25 cellular contexts compared by ENCODE assay signal in genomic region chr2:63613391-63613901, GRCh38. TPM values are rescaled to one million over a fixed set of nuclear protein-coding genes. Genes with fewer than 3 reads are reported as not detected.
DNase-seq lines count a peak whose midpoint lies in the region; ATAC-seq, FAIRE-seq and TF ChIP-seq lines count a peak whose summit lies in the region.
"Had no signal": no experiment of that assay in that cellular context is flagged by ENCODE, and none has a peak within 500 bp of the region (broad histone marks: within the 10 kb centered on the region; RNA-seq: fewer than 3 reads in every experiment).

No MANE protein-coding gene starts in this region.

- no peak overlapping the region for H2BK20ac ChIP-seq in IMR-90 (ENCODE audit: low read depth, low read length)

- H3K23ac ChIP-seq in IMR-90 (ENCODE audit: low read depth, low read length) (no peak overlapping the region), mesenchymal stem cell (ENCODE audit: low read length in 2 of 2) (no peak overlapping the region)

- FAIRE-seq in RCC 7860 (lab: Jason Lieb, UNC): no peak
- FAIRE-seq: bronchial epithelial cell had no signal

- dilution Hi-C loops in IMR-90 (cut with HindIII; ENCODE audit: low sequenced_read_pairs, unreplicated experiment): no loop called here

- WGBS in IMR-90 (ENCODE audit: extremely low coverage in 2 of 2, insufficient read length in 1 of 2), 2 experiments: no CpG with 5 or more reads among the region's 2 CpGs
- 60% methylated on average over 2 of the region's 2 CpGs for WGBS in mesenchymal stem cell

- H2BK15ac ChIP-seq in IMR-90 (ENCODE audit: low read depth, low read length) (no peak overlapping the region), mesenchymal stem cell (ENCODE audit: low read depth, poor library complexity, severe bottlenecking) (no peak overlapping the region)

- H3K9ac ChIP-seq in IMR-90 (ENCODE audit: low read depth, low read length) (no peak overlapping the region), mesenchymal stem cell (ENCODE audit: low read length) (no peak overlapping the region)

- no peaks in the 10 kb centered on the region for H3K36me3 ChIP-seq in BJ (ENCODE audit: control insufficient read depth, insufficient read depth, low read length)
- no peaks in the 10 kb centered on the region for H3K36me3 ChIP-seq in IMR-90 (ENCODE audit: control insufficient read depth, insufficient read depth, low read length)
- H3K36me3 ChIP-seq in mesenchymal stem cell (ENCODE audit: control insufficient read depth in 1 of 2, insufficient read depth in 2 of 2, low read depth in 1 of 2, low read length in 2 of 2): no peaks in the 10 kb centered on the region
- H3K36me3 ChIP-seq: neutrophil, thyroid gland, WERI-Rb-1 had no signal

- no peak overlapping the region for H3K18ac ChIP-seq in IMR-90 (ENCODE audit: low read depth, low read length)
- no peak overlapping the region for H3K18ac ChIP-seq in mesenchymal stem cell (ENCODE audit: low read depth in 1 of 2, low read length in 2 of 2)

- H2AFZ ChIP-seq in IMR-90 (replicated peaks; ENCODE audit: low read length, poor library complexity) (no peak overlapping the region), mesenchymal stem cell (ENCODE audit: low read depth, low read length) (no peak overlapping the region)

- H3K4me2 ChIP-seq in IMR-90 (ENCODE audit: low read depth, low read length) (no peak overlapping the region), mesenchymal stem cell (ENCODE audit: low read length, poor library complexity, severe bottlenecking) (no peak overlapping the region)
- H3K4me2 ChIP-seq: A549 had no signal

- no peak overlapping the region for H4K5ac ChIP-seq in IMR-90 (ENCODE audit: low read depth, low read length)

- TF ChIP-seq POLR2A in IMR-90 (IDR thresholded peaks at IDR 0.05; ENCODE audit: low read depth, low read length): no peak

- H2BK120ac ChIP-seq in IMR-90 (ENCODE audit: low read depth, low read length): no peak overlapping the region
- no peak overlapping the region for H2BK120ac ChIP-seq in mesenchymal stem cell (ENCODE audit: low read depth, low read length)

- CTCF ChIA-PET in BJ (lab: Yijun Ruan, JAX) (no interaction called here), IMR-90 (lab: Yijun Ruan, JAX) (no interaction called here)

- H4K91ac ChIP-seq in IMR-90 (ENCODE audit: insufficient read depth, low read depth, low read length) (no peak overlapping the region), mesenchymal stem cell (ENCODE audit: low read length) (no peak overlapping the region)

- POLR2A ChIA-PET in BJ (lab: Charles Lee): no interaction called here
- POLR2A ChIA-PET in IMR-90 (lab: Charles Lee; ENCODE audit: unreplicated experiment): no interaction called here

- DNase-seq in BJ (ENCODE audit: low read depth): peak; percentile 8
- DNase-seq in IMR-90: no peak
- DNase-seq in epithelial cell of esophagus (ENCODE audit: low read depth): peak; percentile 27
- DNase-seq in mesenchymal stem cell: peak; percentile 5
- no peak for DNase-seq in RCC 7860 (ENCODE audit: low spot score)
- no peak for DNase-seq in inferior parietal cortex (ENCODE audit: extremely low spot score)
- DNase-seq in NCI-H345 (lab: John Stamatoyannopoulos, UW): no peak
- DNase-seq in MV-4-11 (lab: John Stamatoyannopoulos, UW): no peak
- DNase-seq: activated CD8-positive, alpha-beta T cell treated with anti-CD3 and anti-CD28 coated beads for 36 hours; activated T-cell treated with anti-CD3 and anti-CD28 coated beads, Interleukin-2, amount 50 U/mL, for 48 hours; dorsolateral prefrontal cortex; heart left ventricle; left colon; mucosa of descending colon; NCI-H2029 treated with DMSO at 0.1 percent for 48 hours; right cardiac atrium; Right ventricle myocardium superior; T-helper 17 cell; thyroid gland; WERI-Rb-1 had no signal

- H2BK12ac ChIP-seq in mesenchymal stem cell (ENCODE audit: low read length in 2 of 2): peak overlapping the region in 1 of 2 experiments; percentile 39

- no peak for TF ChIP-seq RAD21 in IMR-90 (IDR thresholded peaks at IDR 0.05; ENCODE audit: low read length)

- peak overlapping the region; percentile 51 for H2AK9ac ChIP-seq in IMR-90 (replicated peaks; ENCODE audit: low read depth, low read length, poor library complexity)

- TF ChIP-seq CTCF in BJ (IDR thresholded peaks at IDR 0.05; ENCODE audit: insufficient read depth, low read depth, low read length): no peak
- no peak for TF ChIP-seq CTCF in IMR-90 (conservative IDR thresholded peaks at IDR 0.05; ENCODE audit: low read depth, low read length)
- TF ChIP-seq CTCF in epithelial cell of esophagus (IDR thresholded peaks at IDR 0.05; ENCODE audit: insufficient read depth, low read depth, low read length, missing control alignments): no peak

- H3K4ac ChIP-seq in IMR-90 (ENCODE audit: low read depth, low read length) (no peak overlapping the region), mesenchymal stem cell (ENCODE audit: low read depth in 1 of 2, low read length in 2 of 2) (no peak overlapping the region)

- in situ Hi-C loops in IMR-90 (cut with MboI; ENCODE audit: low sequenced_read_pairs): no loop called here

- H3K14ac ChIP-seq in IMR-90 (replicated peaks; ENCODE audit: low read depth, low read length) (0 out of 2 replicates have a peak overlapping the region, but pooled peaks have one; percentile 21), mesenchymal stem cell (ENCODE audit: low read length in 2 of 2) (peak overlapping the region in 1 of 2 experiments; percentile 9)

- peak overlapping the region in 1 of 2 experiments; percentile 15; a peak in 1 of 4 replicates for H4K8ac ChIP-seq in IMR-90 (ENCODE audit: low read depth in 2 of 2, low read length in 2 of 2)
- no peak overlapping the region for H4K8ac ChIP-seq in mesenchymal stem cell (ENCODE audit: low read length)

- no peak overlapping the region for H2BK5ac ChIP-seq in IMR-90 (ENCODE audit: low read depth, low read length, poor library complexity, severe bottlenecking)
- no peak overlapping the region for H2BK5ac ChIP-seq in mesenchymal stem cell (ENCODE audit: low read depth, low read length, poor library complexity, severe bottlenecking)

- H3K27me3 ChIP-seq in BJ (ENCODE audit: control insufficient read depth, insufficient read depth, low read length) (no peaks in the 10 kb centered on the region), IMR-90 (ENCODE audit: control insufficient read depth, insufficient read depth, low read length) (no peaks in the 10 kb centered on the region), mesenchymal stem cell (ENCODE audit: control insufficient read depth in 1 of 2, insufficient read depth in 1 of 2, low read length in 2 of 2) (no peaks in the 10 kb centered on the region)
- H3K27me3 ChIP-seq: dorsolateral prefrontal cortex, heart left ventricle, neutrophil, thyroid gland had no signal

- no peak overlapping the region for H3K4me3 ChIP-seq in BJ (ENCODE audit: low read depth, low read length)
- H3K4me3 ChIP-seq in IMR-90 (ENCODE audit: insufficient read depth, low read depth, low read length): no peak overlapping the region
- H3K4me3 ChIP-seq in epithelial cell of esophagus (ENCODE audit: low read length): no peak overlapping the region
- H3K4me3 ChIP-seq in mesenchymal stem cell (ENCODE audit: insufficient read depth in 1 of 2, low read depth in 1 of 2, low read length in 2 of 2): no peak overlapping the region
- H3K4me3 ChIP-seq: A549, dorsolateral prefrontal cortex, heart left ventricle, mucosa of descending colon, thyroid gland had no signal

- H3K9me1 ChIP-seq in IMR-90 (ENCODE audit: insufficient read depth, low read length): no peaks in the 10 kb centered on the region; the same call in none of the 2 replicates

- H3K79me1 ChIP-seq in IMR-90 (ENCODE audit: low read depth in 1 of 2, low read length in 2 of 2) (no peaks in the 10 kb centered on the region), mesenchymal stem cell (replicated peaks; ENCODE audit: low read length, poor library complexity, severe bottlenecking) (no peaks in the 10 kb centered on the region)

- no peak overlapping the region for H2AK5ac ChIP-seq in IMR-90 (ENCODE audit: low read depth, low read length)
- peak overlapping the region; percentile 87 for H2AK5ac ChIP-seq in mesenchymal stem cell (ENCODE audit: low read length, severe bottlenecking)

- H3K9me3 ChIP-seq in IMR-90 (ENCODE audit: control insufficient read depth, insufficient read depth, low read length) (no peaks in the 10 kb centered on the region), mesenchymal stem cell (ENCODE audit: control insufficient read depth, low read length) (no peaks in the 10 kb centered on the region)
- H3K9me3 ChIP-seq: A549, heart left ventricle, mucosa of descending colon, neutrophil, thyroid gland had no signal

- ATAC-seq in IMR-90 (ENCODE audit: low read depth): no peak
- ATAC-seq: A549; activated CD8-positive, alpha-beta T cell treated with anti-CD3 and anti-CD28 coated beads for 36 hours; esophagus mucosa; heart left ventricle; left colon; mucosa of descending colon; right cardiac atrium; stimulated activated memory B cell treated with anti-CD40 and anti-IgM and Interleukin-4, amounts not matched to agents 10 μg/mL and 1 μg/mL and 100 μg/mL, for 72 hours; T-helper 17 cell had no signal

- H3K56ac ChIP-seq in IMR-90 (ENCODE audit: extremely low read depth, insufficient read depth, low read length): no peak overlapping the region

- H4K20me1 ChIP-seq in IMR-90 (ENCODE audit: insufficient read depth, low read length): no peaks in the 10 kb centered on the region

- H3K4me1 ChIP-seq in IMR-90 (ENCODE audit: control insufficient read depth, insufficient read depth, low read length): peaks cover 2% of the 10 kb centered on the region; the same call in 1 of the 2 replicates
- H3K4me1 ChIP-seq in mesenchymal stem cell (ENCODE audit: control insufficient read depth, insufficient read depth, low read depth, low read length): peaks cover 6% of the 10 kb centered on the region
- H3K4me1 ChIP-seq: thyroid gland had no signal

- no TSS peak for BruUV-seq in IMR-90 (replicated peaks; lab: Mats Ljungman, UMichigan)

- H3K27ac ChIP-seq in IMR-90 (ENCODE audit: insufficient read depth, low read length): no peak overlapping the region
- H3K27ac ChIP-seq in mesenchymal stem cell (ENCODE audit: low read length, poor library complexity, severe bottlenecking): no peak overlapping the region
- H3K27ac ChIP-seq: A549, dorsolateral prefrontal cortex, heart left ventricle, neutrophil, thyroid gland, WERI-Rb-1 had no signal

- intact Hi-C loops in IMR-90 (cut with micrococcal nuclease): no loop called here

RNA-seq across cellular contexts. Expression of gene MDH1, which starts 24.7 kb away (rescaled TPM):
- 166 and 233 TPM in 2 replicates for polyA plus RNA-seq in BJ (2011; rRNA removed)
- polyA minus RNA-seq in BJ (2011; rRNA and poly(A)+ RNA removed): 38.5 and 43.2 TPM in 2 replicates
- 212 and 248 TPM in 2 replicates for total RNA-seq in IMR-90 (2012; rRNA removed)
- 191 and 195 TPM in 2 replicates for polyA plus RNA-seq in IMR-90 (2012; rRNA removed)
- polyA plus RNA-seq in IMR-90 (2012; cell fraction: cytosol; rRNA removed): 63.2 and 162 TPM in 2 replicates
- 17.6 and 117 TPM in 2 replicates for polyA plus RNA-seq in IMR-90 (2012; cell fraction: nucleus; rRNA removed; ENCODE audit: low replicate concordance)
- polyA plus RNA-seq in mesenchymal stem cell (2013, experiment 1 of 2): 155 TPM
- polyA plus RNA-seq in mesenchymal stem cell (2013, experiment 2 of 2): 171 TPM

RNA-seq across cellular contexts. Expression of gene WDPCP, which starts 25.2 kb away (rescaled TPM):
- polyA plus RNA-seq in BJ (2011; rRNA removed) (4.2 and 4.4 TPM in 2 replicates), IMR-90 (2012; rRNA removed) (2.0 and 2.2 TPM in 2 replicates)
- 8.2 and 11.7 TPM in 2 replicates for polyA minus RNA-seq in BJ (2011; rRNA and poly(A)+ RNA removed)
- 7.8 and 10.2 TPM in 2 replicates for total RNA-seq in IMR-90 (2012; rRNA removed)
- polyA plus RNA-seq in IMR-90 (2012; cell fraction: cytosol; rRNA removed): 1.6 and 3.7 TPM in 2 replicates
- 2.0 and 6.2 TPM in 2 replicates for polyA plus RNA-seq in IMR-90 (2012; cell fraction: nucleus; rRNA removed; ENCODE audit: low replicate concordance)
- polyA plus RNA-seq in mesenchymal stem cell (2013, experiment 1 of 2): 2.9 TPM
- polyA plus RNA-seq in mesenchymal stem cell (2013, experiment 2 of 2): 2.2 TPM

Comparison
In these comparisons a context has a peak if more than half of its experiments do, and no peak if none do; other contexts are left out.
1. DNase-seq: peak in BJ (single experiment), epithelial cell of esophagus (single experiment) and mesenchymal stem cell (single experiment); none in IMR-90 (single experiment), RCC 7860 (single experiment), inferior parietal cortex (single experiment), NCI-H345 (single experiment) and MV-4-11 (single experiment).